9 cellular contexts compared by ENCODE assay signal in genomic region chr1:89525169-89525855, GRCh38. TPM values are rescaled to one million over a fixed set of nuclear protein-coding genes. Genes with fewer than 3 reads are reported as not detected.
DNase-seq lines count a peak whose midpoint lies in the region; ATAC-seq and TF ChIP-seq lines count a peak whose summit lies in the region.
"Had no signal": no experiment of that assay in that cellular context is flagged by ENCODE, and none has a peak within 500 bp of the region (broad histone marks: within the 10 kb centered on the region; RNA-seq: fewer than 3 reads in every experiment).

No MANE protein-coding gene starts in this region.

- no peak for TF ChIP-seq CTCF in AG09309 (IDR thresholded peaks at IDR 0.05; ENCODE audit: control insufficient read depth, insufficient read depth, low read depth, low read length, missing control alignments)
- peak; percentile 26; the same call in 1 of the 2 replicates for TF ChIP-seq CTCF in OCI-LY3 (IDR thresholded peaks at IDR 0.05; ENCODE audit: low read depth, low read length)
- TF ChIP-seq CTCF in cardiac muscle cell (IDR thresholded peaks at IDR 0.05; ENCODE audit: low read depth, low read length), result peak; percentile 11

- H3K9me3 ChIP-seq in OCI-LY3 (ENCODE audit: insufficient read depth, low read length), result no peaks in the 10 kb centered on the region
- no peaks in the 10 kb centered on the region for H3K9me3 ChIP-seq in cardiac muscle cell (ENCODE audit: low read depth)

- H3K4me3 ChIP-seq in AG09309 (ENCODE audit: control insufficient read depth, low read depth, low read length) (peak overlapping the region; percentile 84), OCI-LY3 (ENCODE audit: low read length) (peak overlapping the region; percentile 95), cardiac muscle cell (peak overlapping the region; percentile 94)

- peak overlapping the region; percentile 99 for H3K4me2 ChIP-seq in OCI-LY3 (ENCODE audit: low read length)

- H3K9ac ChIP-seq in OCI-LY3 (ENCODE audit: low read length), result peak overlapping the region; percentile 94

- H3K27ac ChIP-seq in OCI-LY3 (ENCODE audit: low read length) (peak overlapping the region; percentile 55), cardiac muscle cell (peak overlapping the region; percentile 25)

- H3K27me3 Mint-ChIP-seq in activated naive CD4-positive, alpha-beta T cell treated with anti-CD3 and anti-CD28 coated beads, Interleukin-2, amount 10 ng/mL, durations not matched to agents 7 days and 5 days, result no peaks in the 10 kb centered on the region
- H3K27me3 Mint-ChIP-seq: stimulated activated naive CD8-positive, alpha-beta T cell treated with anti-CD3 and anti-CD28 coated beads, Interleukin-15, Interleukin-2, amounts not matched to agents 100 ng/mL and 50 ng/mL, for 24 hours had no signal

- no peak overlapping the region for H3K4me3 Mint-ChIP-seq in activated naive CD4-positive, alpha-beta T cell treated with anti-CD3 and anti-CD28 coated beads, Interleukin-2, amount 10 ng/mL, durations not matched to agents 7 days and 5 days
- H3K4me3 Mint-ChIP-seq: stimulated activated naive CD8-positive, alpha-beta T cell treated with anti-CD3 and anti-CD28 coated beads, Interleukin-15, Interleukin-2, amounts not matched to agents 100 ng/mL and 50 ng/mL, for 24 hours had no signal

- peak; percentile 5 for ATAC-seq in GM18867 (IDR thresholded peaks at IDR 0.05; ENCODE audit: unreplicated experiment)
- ATAC-seq in HG03378 (IDR thresholded peaks at IDR 0.05; ENCODE audit: unreplicated experiment), result peak; percentile 35
- ATAC-seq in GM19324 (IDR thresholded peaks at IDR 0.05; ENCODE audit: low FRiP score, unreplicated experiment), result no peak

- no peak for DNase-seq in AG09309 (ENCODE audit: low read depth)
- DNase-seq in activated naive CD4-positive, alpha-beta T cell treated with anti-CD3 and anti-CD28 coated beads, Interleukin-2, amount 10 ng/mL, durations not matched to agents 7 days and 5 days, result peak; percentile 56
- peak; percentile 12 to 23 for DNase-seq in cardiac muscle cell (ENCODE audit: low read depth in 1 of 2, low spot score in 1 of 2)
- peak; percentile 56 for DNase-seq in pons (ENCODE audit: low spot score)

- H2AFZ ChIP-seq in OCI-LY3 (ENCODE audit: low read depth, low read length), result peak overlapping the region; percentile 72; the same call in 1 of the 2 replicates

- H3K27me3 ChIP-seq in OCI-LY3 (ENCODE audit: low read depth, low read length), result no peaks in the 10 kb centered on the region
- H3K27me3 ChIP-seq in cardiac muscle cell, result no peaks in the 10 kb centered on the region

- H3K4me1 Mint-ChIP-seq in activated naive CD4-positive, alpha-beta T cell treated with anti-CD3 and anti-CD28 coated beads, Interleukin-2, amount 10 ng/mL, durations not matched to agents 7 days and 5 days, result peaks cover 16% of the 10 kb centered on the region

- H3K79me2 ChIP-seq in OCI-LY3 (ENCODE audit: low read length), result peaks cover 22% of the 10 kb centered on the region

- H3K4me1 ChIP-seq in OCI-LY3 (ENCODE audit: low read length) (peaks cover 16% of the 10 kb centered on the region), cardiac muscle cell (ENCODE audit: low read depth) (no peaks in the 10 kb centered on the region)

- peaks cover 7% of the 10 kb centered on the region for H3K36me3 Mint-ChIP-seq in activated naive CD4-positive, alpha-beta T cell treated with anti-CD3 and anti-CD28 coated beads, Interleukin-2, amount 10 ng/mL, durations not matched to agents 7 days and 5 days

- CTCF ChIA-PET in activated naive CD4-positive, alpha-beta T cell treated with anti-CD3 and anti-CD28 coated beads, Interleukin-2, amount 10 ng/mL, durations not matched to agents 7 days and 5 days (lab: Charles Lee), result no interaction called here

- peak overlapping the region; percentile 89 for H3K27ac Mint-ChIP-seq in activated naive CD4-positive, alpha-beta T cell treated with anti-CD3 and anti-CD28 coated beads, Interleukin-2, amount 10 ng/mL, durations not matched to agents 7 days and 5 days
- H3K27ac Mint-ChIP-seq: stimulated activated naive CD8-positive, alpha-beta T cell treated with anti-CD3 and anti-CD28 coated beads, Interleukin-15, Interleukin-2, amounts not matched to agents 100 ng/mL and 50 ng/mL, for 24 hours had no signal

- H3K36me3 ChIP-seq in OCI-LY3 (replicated peaks; ENCODE audit: low read depth, low read length) (no peaks in the 10 kb centered on the region), cardiac muscle cell (no peaks in the 10 kb centered on the region)

- peaks cover 2% of the 10 kb centered on the region for H3K9me3 Mint-ChIP-seq in activated naive CD4-positive, alpha-beta T cell treated with anti-CD3 and anti-CD28 coated beads, Interleukin-2, amount 10 ng/mL, durations not matched to agents 7 days and 5 days

- H4K20me1 ChIP-seq in OCI-LY3 (ENCODE audit: insufficient read depth, low read length), result no peaks in the 10 kb centered on the region

RNA-seq across cellular contexts. Expression of gene LRRC8B, which starts 0.7 kb away (rescaled TPM):
- 5.8 and 6.0 TPM in 2 replicates for total RNA-seq in cardiac muscle cell
- 6.6 and 13.4 TPM in 2 replicates for polyA plus RNA-seq in cardiac muscle cell
